31 cellular contexts compared by ENCODE assay signal in the genomic region with DNA sequence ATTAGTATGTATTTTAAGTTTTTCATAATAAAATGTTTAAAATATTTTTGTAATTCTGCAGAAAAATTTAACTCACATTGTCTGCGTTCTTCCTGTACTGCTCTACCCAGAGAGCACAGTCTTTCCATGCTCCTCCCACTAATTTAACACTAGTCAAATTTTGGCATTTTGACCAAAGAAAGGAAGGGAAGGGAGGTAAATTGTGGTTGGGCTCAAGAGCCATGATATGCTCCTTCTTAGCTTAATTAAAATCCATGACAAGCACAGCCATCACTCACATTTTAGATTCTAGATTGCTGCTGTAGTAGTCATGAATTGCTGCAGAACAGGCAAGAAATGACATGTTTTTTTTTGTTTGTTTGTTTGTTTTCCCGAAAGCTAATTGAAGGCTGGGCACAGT.
"Had no signal": no experiment of that assay in that cellular context is flagged by ENCODE, and none has a peak within 500 bp of the region (broad histone marks: within the 10 kb centered on the region; RNA-seq: fewer than 3 reads in every experiment).

No MANE protein-coding gene starts in this region.

- ATAC-seq: activated CD4-positive, alpha-beta T cell treated with anti-CD3 and anti-CD28 coated beads for 36 hours; activated CD8-positive, alpha-beta T cell treated with anti-CD3 and anti-CD28 coated beads, Interleukin-2, amount 10 ng/mL, durations not matched to agents 7 days and 5 days; body of pancreas; PC-3; WTC11 had no signal

- H3K9me3 ChIP-seq: ascending aorta, body of pancreas, breast epithelium, MG63, Peyer's patch, SJSA1, SK-N-SH had no signal

- H3K4me3 Mint-ChIP-seq: activated CD4-positive, alpha-beta T cell treated with anti-CD3 and anti-CD28 coated beads for 36 hours; activated CD4-positive, alpha-beta T cell treated with anti-CD3 and anti-CD28 coated beads, Interleukin-2, amount 10 ng/mL, durations not matched to agents 7 days and 5 days; activated CD8-positive, alpha-beta T cell treated with anti-CD3 and anti-CD28 coated beads, Interleukin-2, amount 10 ng/mL, durations not matched to agents 7 days and 5 days; activated naive CD8-positive, alpha-beta T cell treated with anti-CD3 and anti-CD28 coated beads, Interleukin-2, amount 10 ng/mL, durations not matched to agents 7 days and 5 days; activated T-cell treated with anti-CD3 and anti-CD28 coated beads, Interleukin-2, amount 50 U/mL, for 24 hours; T-helper 1 cell treated with Interleukin-12 subunit alpha and Interleukin-12 subunit beta and Interleukin-4 antibody, amounts not matched to agents 30 μg/mL and 1 μg/mL, for 36 hours; T-helper 2 cell treated with Interferon-gamma antibody and Interleukin-4, amounts not matched to agents 5 μg/mL and 100 μg/mL, for 36 hours; WTC11 had no signal

- DNase-seq: activated CD4-positive, alpha-beta T cell treated with anti-CD3 and anti-CD28 coated beads for 36 hours; activated CD4-positive, alpha-beta T cell treated with anti-CD3 and anti-CD28 coated beads, Interleukin-2, amount 10 ng/mL, durations not matched to agents 7 days and 5 days; activated CD4-positive, alpha-beta T cell treated with anti-CD3 and anti-CD28 coated beads, Interleukin-2, amount 50 U/mL, for 48 hours; activated CD8-positive, alpha-beta T cell treated with anti-CD3 and anti-CD28 coated beads, Interleukin-2, amount 10 ng/mL, durations not matched to agents 7 days and 5 days; activated gamma-delta T cell; activated naive CD4-positive, alpha-beta T cell treated with Interleukin-2 at 50 U/mL for 16 hours; activated naive CD8-positive, alpha-beta T cell treated with anti-CD3 and anti-CD28 coated beads, Interleukin-2, amount 10 ng/mL, durations not matched to agents 7 days and 5 days; activated T-cell treated with anti-CD3 and anti-CD28 coated beads, Interleukin-2, amount 50 U/mL, for 24 hours; amygdala; body of pancreas; KBM-7; MG63; NCI-H1092; NCI-H1417 treated with DMSO at 0.1 percent for 48 hours; NCI-H187 treated with DMSO at 0.1 percent for 48 hours; NCI-H2081 treated with DMSO at 0.1 percent for 48 hours; NCI-H345; NCI-H524 treated with DMSO at 0.1 percent for 48 hours; PC-3; Peyer's patch; RPMI8226; SHP77 treated with DMSO at 0.1 percent for 48 hours; SK-N-SH had no signal

- H3K36me3 ChIP-seq: ascending aorta, breast epithelium, Peyer's patch had no signal

- H3K27ac Mint-ChIP-seq: activated CD4-positive, alpha-beta T cell treated with anti-CD3 and anti-CD28 coated beads for 36 hours; activated CD4-positive, alpha-beta T cell treated with anti-CD3 and anti-CD28 coated beads, Interleukin-2, amount 10 ng/mL, durations not matched to agents 7 days and 5 days; activated naive CD8-positive, alpha-beta T cell treated with anti-CD3 and anti-CD28 coated beads, Interleukin-2, amount 10 ng/mL, durations not matched to agents 7 days and 5 days; activated T-helper 2 cell treated with anti-CD3 and anti-CD28 coated beads, Interferon-gamma antibody, Interleukin-2, Interleukin-4, amounts not matched to agents 10 μg/mL and 5 μg/mL and 100 μg/mL, durations not matched to agents 14 hours and 24 hours and 36 hours; T-helper 1 cell treated with Interleukin-12 subunit alpha and Interleukin-12 subunit beta and Interleukin-4 antibody, amounts not matched to agents 30 μg/mL and 1 μg/mL, for 36 hours; T-helper 2 cell treated with Interferon-gamma antibody and Interleukin-4, amounts not matched to agents 5 μg/mL and 100 μg/mL, for 36 hours; WTC11 had no signal

- H3K9me3 Mint-ChIP-seq: activated CD4-positive, alpha-beta T cell treated with anti-CD3 and anti-CD28 coated beads, Interleukin-2, amount 10 ng/mL, durations not matched to agents 7 days and 5 days; activated naive CD4-positive, alpha-beta T cell treated with anti-CD3 and anti-CD28 coated beads, Interleukin-2, amount 50 U/mL, for 24 hours; activated naive CD8-positive, alpha-beta T cell treated with anti-CD3 and anti-CD28 coated beads, Interleukin-2, amount 10 ng/mL, durations not matched to agents 7 days and 5 days; activated T-cell treated with anti-CD3 and anti-CD28 coated beads, Interleukin-2, amount 50 U/mL, for 24 hours; activated T-helper 2 cell treated with anti-CD3 and anti-CD28 coated beads, Interferon-gamma antibody, Interleukin-2, Interleukin-4, amounts not matched to agents 10 μg/mL and 5 μg/mL and 100 μg/mL, durations not matched to agents 14 hours and 24 hours and 36 hours; T-helper 1 cell treated with Interleukin-12 subunit alpha and Interleukin-12 subunit beta and Interleukin-4 antibody, amounts not matched to agents 30 μg/mL and 1 μg/mL, for 36 hours; T-helper 2 cell treated with Interferon-gamma antibody and Interleukin-4, amounts not matched to agents 5 μg/mL and 100 μg/mL, for 36 hours; WTC11 had no signal

- H3K4me3 ChIP-seq: ascending aorta, body of pancreas, breast epithelium, MG63, Peyer's patch, SJSA1 had no signal

- H3K27me3 ChIP-seq: ascending aorta, body of pancreas, breast epithelium, MG63, Peyer's patch, SJSA1 had no signal

- H3K27ac ChIP-seq: ascending aorta, body of pancreas, breast epithelium, Peyer's patch, SJSA1 had no signal

- H3K4me1 ChIP-seq: ascending aorta, body of pancreas, breast epithelium had no signal

- H3K27me3 Mint-ChIP-seq: activated CD4-positive, alpha-beta T cell treated with anti-CD3 and anti-CD28 coated beads for 36 hours; activated CD4-positive, alpha-beta T cell treated with anti-CD3 and anti-CD28 coated beads, Interleukin-2, amount 10 ng/mL, durations not matched to agents 7 days and 5 days; activated naive CD4-positive, alpha-beta T cell treated with anti-CD3 and anti-CD28 coated beads, Interleukin-2, amount 50 U/mL, for 24 hours; activated T-cell treated with anti-CD3 and anti-CD28 coated beads, Interleukin-2, amount 50 U/mL, for 24 hours had no signal
